ENCODE assay signal across 20 cellular contexts in genomic region chrX:108671526-108671925, GRCh38.
"Had no signal": no experiment of that assay in that cellular context is flagged by ENCODE, and none has a peak within 500 bp of the region (broad histone marks: within the 10 kb centered on the region; RNA-seq: fewer than 3 reads in every experiment).

No MANE protein-coding gene starts in this region.

- ATAC-seq: effector memory CD8-positive, alpha-beta T cell; left lobe of liver; naive thymus-derived CD8-positive, alpha-beta T cell; psoas muscle; right cardiac atrium; stimulated activated memory B cell treated with anti-CD40 and anti-IgM and Interleukin-4, amounts not matched to agents 10 μg/mL and 1 μg/mL and 100 μg/mL, for 72 hours; stimulated activated naive CD8-positive, alpha-beta T cell treated with anti-CD3 and anti-CD28 coated beads, Interleukin-15, Interleukin-2, amounts not matched to agents 100 U/mL and 50 U/mL, for 24 hours had no signal

- H3K9me3 Mint-ChIP-seq: naive thymus-derived CD8-positive, alpha-beta T cell; nephron progenitor cell; stimulated activated memory B cell treated with anti-CD40 and anti-IgM and Interleukin-4, amounts not matched to agents 10 μg/mL and 1 μg/mL and 100 μg/mL, for 72 hours had no signal

- H3K27me3 Mint-ChIP-seq: effector memory CD8-positive, alpha-beta T cell; naive thymus-derived CD8-positive, alpha-beta T cell; stimulated activated memory B cell treated with anti-CD40 and anti-IgM and Interleukin-4, amounts not matched to agents 10 μg/mL and 1 μg/mL and 100 μg/mL, for 72 hours had no signal

- DNase-seq: cortex of kidney; effector memory CD8-positive, alpha-beta T cell; hypothalamus; kidney; mesenchymal stem cell; naive thymus-derived CD8-positive, alpha-beta T cell; nephron progenitor cell; nucleus accumbens; psoas muscle; right cardiac atrium; sigmoid colon; stimulated activated CD4-positive, alpha-beta T cell treated with anti-CD3 and anti-CD28 coated beads, Interleukin-2, amount 100 ng/mL, for 24 hours; stimulated activated CD4-positive, alpha-beta T cell treated with anti-CD3 and anti-CD28 coated beads, Interleukin-4, amount 100 ng/mL, for 4 hours; stimulated activated naive CD8-positive, alpha-beta T cell treated with anti-CD3 and anti-CD28 coated beads, Interleukin-15, Interleukin-2, amounts not matched to agents 100 U/mL and 50 U/mL, for 24 hours; substantia nigra had no signal

- H3K27ac ChIP-seq: psoas muscle, sigmoid colon, thoracic aorta, tibial nerve, vagina had no signal

- H3K4me3 Mint-ChIP-seq: effector memory CD8-positive, alpha-beta T cell; naive thymus-derived CD8-positive, alpha-beta T cell; nephron progenitor cell; stimulated activated memory B cell treated with anti-CD40 and anti-IgM and Interleukin-4, amounts not matched to agents 10 μg/mL and 1 μg/mL and 100 μg/mL, for 72 hours had no signal

- H3K27me3 ChIP-seq: sigmoid colon, tibial nerve, vagina had no signal

- H3K4me1 ChIP-seq: psoas muscle, sigmoid colon, tibial nerve, vagina had no signal

- H3K9me3 ChIP-seq: psoas muscle, sigmoid colon, thoracic aorta, tibial nerve, vagina had no signal

- H3K36me3 Mint-ChIP-seq: naive thymus-derived CD8-positive, alpha-beta T cell; stimulated activated memory B cell treated with anti-CD40 and anti-IgM and Interleukin-4, amounts not matched to agents 10 μg/mL and 1 μg/mL and 100 μg/mL, for 72 hours had no signal

- H3K4me3 ChIP-seq: psoas muscle, sigmoid colon, thoracic aorta, tibial nerve, vagina had no signal

- H3K4me1 Mint-ChIP-seq: naive thymus-derived CD8-positive, alpha-beta T cell; nephron progenitor cell; stimulated activated memory B cell treated with anti-CD40 and anti-IgM and Interleukin-4, amounts not matched to agents 10 μg/mL and 1 μg/mL and 100 μg/mL, for 72 hours had no signal

- H3K27ac Mint-ChIP-seq: effector memory CD8-positive, alpha-beta T cell; naive thymus-derived CD8-positive, alpha-beta T cell; nephron progenitor cell; stimulated activated memory B cell treated with anti-CD40 and anti-IgM and Interleukin-4, amounts not matched to agents 10 μg/mL and 1 μg/mL and 100 μg/mL, for 72 hours had no signal

- H3K36me3 ChIP-seq: sigmoid colon, thoracic aorta, tibial nerve, vagina had no signal
